Comparison of ENCODE assay signal across 9 cellular contexts in genomic region chr17:50199211-50199633, GRCh38. TPM values are rescaled to one million over a fixed set of nuclear protein-coding genes. Genes with fewer than 3 reads are reported as not detected.
DNase-seq lines count a peak whose midpoint lies in the region; ATAC-seq and TF ChIP-seq lines count a peak whose summit lies in the region.
"Had no signal": no experiment of that assay in that cellular context is flagged by ENCODE, and none has a peak within 500 bp of the region (broad histone marks: within the 10 kb centered on the region; RNA-seq: fewer than 3 reads in every experiment).

No MANE protein-coding gene starts in this region.

- no peak for DNase-seq in MCF 10A (ENCODE audit: unreplicated experiment)
- DNase-seq in kidney epithelial cell (ENCODE audit: low read depth): no peak
- DNase-seq in thoracic aorta (ENCODE audit: low spot score): no peak
- no peak for DNase-seq in T1000 (lab: John Stamatoyannopoulos, UW)
- DNase-seq in HuH-7.5 (ENCODE audit: low spot score): no peak
- DNase-seq: foreskin melanocyte had no signal

- H3K27me3 Mint-ChIP-seq in MCF 10A (ENCODE audit: insufficient read depth, unreplicated experiment): no peaks in the 10 kb centered on the region

- BruUV-seq in MCF 10A (replicated peaks; lab: Mats Ljungman, UMichigan): no TSS peak

- no peak overlapping the region for H3K27ac ChIP-seq in HUES48 (ENCODE audit: low read depth, low read length)
- peak overlapping the region; percentile 88 to 90 for H3K27ac ChIP-seq in thoracic aorta

- H3K27ac Mint-ChIP-seq in MCF 10A (ENCODE audit: low read depth, unreplicated experiment): peak overlapping the region; percentile 64

- H3K9me3 Mint-ChIP-seq in MCF 10A (ENCODE audit: unreplicated experiment): no peaks in the 10 kb centered on the region

- peak overlapping the region; percentile 78 for H3K4me3 Mint-ChIP-seq in MCF 10A (ENCODE audit: unreplicated experiment)

- peaks cover 21% of the 10 kb centered on the region for H3K27me3 ChIP-seq in HUES48 (ENCODE audit: control insufficient read depth, insufficient read depth, low read length)
- H3K27me3 ChIP-seq in kidney epithelial cell (ENCODE audit: control insufficient read depth, insufficient read depth, low read length): no peaks in the 10 kb centered on the region
- no peaks in the 10 kb centered on the region for H3K27me3 ChIP-seq in thoracic aorta (replicated peaks; ENCODE audit: insufficient read depth)

- H3K4me1 ChIP-seq in HUES48 (ENCODE audit: control insufficient read depth, insufficient read depth, low read length) (no peaks in the 10 kb centered on the region), thoracic aorta (ENCODE audit: control insufficient read depth in 1 of 2, low read depth in 2 of 2) (peaks cover 18 to 73% of the 10 kb centered on the region in 2 donors)

- H3K9ac ChIP-seq in HUES48 (ENCODE audit: low read depth, low read length): no peak overlapping the region

- POLR2A ChIA-PET in MCF 10A (lab: Yijun Ruan, JAX): interaction anchor here (0.9 to 1.5 kb wide), 6 partner anchors 18 to 107 kb away, joined by 3 to 11 read pairs (median 4); no protein-coding TSS in a partner anchor

- CTCF ChIA-PET in MCF 10A (lab: Yijun Ruan, JAX): interaction anchor here (1.1 to 3.9 kb wide), 15 partner anchors 15 to 206 kb away, joined by 3 to 198 read pairs (median 8); partner anchors contain the start of gene TMEM92

- H3K36me3 Mint-ChIP-seq in MCF 10A (ENCODE audit: insufficient read depth, unreplicated experiment): no peaks in the 10 kb centered on the region

- ATAC-seq in thoracic aorta (ENCODE audit: insufficient number of reproducible peaks, low FRiP score, low read depth) (no peak), GM18520 (IDR thresholded peaks at IDR 0.05; ENCODE audit: unreplicated experiment) (no peak)

- H3K36me3 ChIP-seq in HUES48 (ENCODE audit: control insufficient read depth, insufficient read depth, low read length) (peaks cover 38% of the 10 kb centered on the region), kidney epithelial cell (ENCODE audit: control insufficient read depth, insufficient read depth, low read length) (no peaks in the 10 kb centered on the region), thoracic aorta (peaks cover 43% of the 10 kb centered on the region)

- H3K9me3 ChIP-seq in HUES48 (ENCODE audit: control insufficient read depth, insufficient read depth, low read length) (no peaks in the 10 kb centered on the region), thoracic aorta (no peaks in the 10 kb centered on the region)

- H3K4me1 Mint-ChIP-seq in MCF 10A (ENCODE audit: insufficient read depth, unreplicated experiment): peaks cover 20% of the 10 kb centered on the region

- TF ChIP-seq CTCF in MCF 10A (IDR thresholded peaks at IDR 0.05; ENCODE audit: unreplicated experiment): no peak
- TF ChIP-seq CTCF in kidney epithelial cell (IDR thresholded peaks at IDR 0.05; ENCODE audit: insufficient read depth, low read length, poor library complexity, severe bottlenecking): no peak
- TF ChIP-seq CTCF in thoracic aorta (IDR thresholded peaks at IDR 0.05): no peak

- intact Hi-C loops in MCF 10A (cut with micrococcal nuclease): no loop called here

- H3K4me3 ChIP-seq in HUES48 (ENCODE audit: low read depth, low read length) (peak overlapping the region; percentile 38; the same call in 1 of the 2 replicates), kidney epithelial cell (ENCODE audit: low read depth, low read length) (peak overlapping the region; percentile 55), thoracic aorta (peak overlapping the region; percentile 78)

RNA-seq across cellular contexts. Expression of gene COL1A1, which starts 2.2 kb away (rescaled TPM):
- 3.4 and 4.5 TPM in 2 replicates for total RNA-seq in MCF 10A (2022)
- 139 and 176 TPM in 2 replicates for total RNA-seq in kidney epithelial cell
- 100 to 1,000 TPM; 261 to 270 TPM for total RNA-seq in thoracic aorta

RNA-seq across cellular contexts. Expression of gene SGCA, which starts 33.4 kb away (rescaled TPM):
- total RNA-seq in MCF 10A (2022) (not detected in 2 replicates), kidney epithelial cell (not detected in 2 replicates), thoracic aorta (100 to 1,000 TPM in 1 of 2 donors, 10 to 100 TPM in 1; 95.5 to 158 TPM)
- total RNA-seq: RPMI7951 had no signal

RNA-seq across cellular contexts. Expression of gene PPP1R9B, which starts 48.7 kb away (rescaled TPM):
- total RNA-seq in MCF 10A (2022) (33.4 and 34.8 TPM in 2 replicates), kidney epithelial cell (35.2 and 38.2 TPM in 2 replicates), thoracic aorta (10 to 100 TPM; 53.3 to 67.1 TPM)

Comparison
In these comparisons a context has a peak if more than half of its experiments do, and no peak if none do; other contexts are left out.
1. RNA of gene COL1A1, which starts 2.2 kb away (total RNA-seq): 261 to 270 TPM in thoracic aorta and 139 to 176 TPM in kidney epithelial cell; 3.4 to 4.5 TPM in MCF 10A; every median in the first group is over 10 times any median in the second.
2. RNA of gene SGCA, which starts 33.4 kb away (total RNA-seq): 95.5 to 158 TPM in thoracic aorta; not detected in MCF 10A and not detected in kidney epithelial cell; every median in the first group is over 10 times any median in the second.
3. Peak in every context shown above with its lines, with median percentiles within 50 percentile points of each other: H3K4me3 ChIP-seq.